Comparison of ENCODE assay signal across 9 cellular contexts in the genomic region with DNA sequence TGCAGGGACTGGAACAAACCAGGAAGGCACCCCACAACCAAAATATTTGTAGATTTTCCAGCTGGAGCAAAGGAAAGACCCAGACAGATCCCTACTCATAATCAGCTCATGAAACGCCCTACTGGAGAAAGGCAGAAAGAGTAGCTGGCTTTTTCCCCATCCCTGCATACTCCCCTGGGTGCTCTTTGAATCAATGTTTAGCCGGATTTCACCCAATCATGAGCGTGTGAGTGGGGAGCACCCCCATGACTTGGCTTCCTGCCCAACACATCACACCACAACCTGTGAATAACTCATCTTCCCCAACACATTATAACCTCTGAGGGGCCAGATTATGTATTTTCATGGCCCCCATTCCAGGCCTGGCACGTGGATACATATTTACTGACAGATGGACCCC. TPM values are rescaled to one million over a fixed set of nuclear protein-coding genes. Genes with fewer than 3 reads are reported as not detected.
DNase-seq lines count a peak whose midpoint lies in the region; ATAC-seq and TF ChIP-seq lines count a peak whose summit lies in the region.
"Had no signal": no experiment of that assay in that cellular context is flagged by ENCODE, and none has a peak within 500 bp of the region (broad histone marks: within the 10 kb centered on the region; RNA-seq: fewer than 3 reads in every experiment).

No MANE protein-coding gene starts in this region.

- TF ChIP-seq POLR2A in ovary (IDR thresholded peaks at IDR 0.05): no peak

- no peaks in the 10 kb centered on the region for H3K27me3 ChIP-seq in brain microvascular endothelial cell (replicated peaks)
- no peaks in the 10 kb centered on the region for H3K27me3 ChIP-seq in ovary

- in situ Hi-C loops in brain microvascular endothelial cell (cut with HindIII; ENCODE audit: low pct_ligation_motif_present, low sequenced_read_pairs): no loop called here

- WGBS in ovary, 3 donors: 75 to 87% (median 76%) methylated on average over 4 of the region's 4 CpGs

- no peaks in the 10 kb centered on the region for H3K4me1 ChIP-seq in ovary (ENCODE audit: insufficient read depth)

- H3K4me3 ChIP-seq in brain microvascular endothelial cell (ENCODE audit: low read depth, low read length) (no peak overlapping the region), ovary (no peak overlapping the region)

- TF ChIP-seq CTCF in brain microvascular endothelial cell (IDR thresholded peaks at IDR 0.05; ENCODE audit: low read depth, low read length, missing control alignments) (no peak), ovary (IDR thresholded peaks at IDR 0.05) (no peak)

- H3K36me3 ChIP-seq in brain microvascular endothelial cell (replicated peaks) (no peaks in the 10 kb centered on the region), ovary (no peaks in the 10 kb centered on the region)

- intact Hi-C loops in ovary (cut with DNase I): loop anchor here in 2 of 4 donors (10.0 kb wide), 2 partner anchors 196 to 206 kb away; no protein-coding TSS in a partner anchor

- ATAC-seq in HG02981 (IDR thresholded peaks at IDR 0.05; ENCODE audit: unreplicated experiment) (peak; percentile 19), GM18907 (IDR thresholded peaks at IDR 0.05; ENCODE audit: unreplicated experiment) (no peak)
- ATAC-seq: Right ventricle myocardium inferior had no signal

- H3K9me3 ChIP-seq in ovary: no peaks in the 10 kb centered on the region

- peak; percentile 51 for DNase-seq in activated CD4-positive, CD25-positive, alpha-beta regulatory T cell treated with anti-CD3 and anti-CD28 coated beads, Interleukin-2, amount 50 U/mL, for 72 hours
- DNase-seq in brain microvascular endothelial cell (peak; percentile 40), NOMO-1 (lab: John Stamatoyannopoulos, UW; ENCODE audit: unreplicated experiment in 2 of 2) (no peak), ovary (no peak), hypothalamus (lab: John Stamatoyannopoulos, UW) (no peak)
- peak; percentile 36 to 44 for DNase-seq in stimulated activated CD8-positive, alpha-beta memory T cell treated with anti-CD3 and anti-CD28 coated beads, Interleukin-4, amount 100 ng/mL, for 1 hour (ENCODE audit: low read depth in 2 of 2, low spot score in 1 of 2)

- H3K27ac ChIP-seq in brain microvascular endothelial cell (no peak overlapping the region), ovary (no peak overlapping the region)

- no peak for TF ChIP-seq EP300 in ovary (IDR thresholded peaks at IDR 0.05)

RNA-seq across cellular contexts. Expression of a gene that starts 35.1 kb away (rescaled TPM):
- total RNA-seq in ovary: under 1 TPM in 6 of 7 donors, not detected in 1; 0.20 to 0.50 (median 0.43) TPM
- 1 to 10 TPM in 1 of 2 donors, under 1 TPM in 1; 0.24 to 3.3 TPM for polyA plus RNA-seq in ovary

Comparison
In these comparisons a context has a peak if more than half of its experiments do, and no peak if none do; other contexts are left out.
1. DNase-seq: peak in activated CD4-positive, CD25-positive, alpha-beta regulatory T cell treated with anti-CD3 and anti-CD28 coated beads, Interleukin-2, amount 50 U/mL, for 72 hours (single experiment), brain microvascular endothelial cell (single experiment) and stimulated activated CD8-positive, alpha-beta memory T cell treated with anti-CD3 and anti-CD28 coated beads, Interleukin-4, amount 100 ng/mL, for 1 hour (2 of 2); none in NOMO-1 (0 of 2), ovary (0 of 5) and hypothalamus (0 of 51).